In the genomic region with DNA sequence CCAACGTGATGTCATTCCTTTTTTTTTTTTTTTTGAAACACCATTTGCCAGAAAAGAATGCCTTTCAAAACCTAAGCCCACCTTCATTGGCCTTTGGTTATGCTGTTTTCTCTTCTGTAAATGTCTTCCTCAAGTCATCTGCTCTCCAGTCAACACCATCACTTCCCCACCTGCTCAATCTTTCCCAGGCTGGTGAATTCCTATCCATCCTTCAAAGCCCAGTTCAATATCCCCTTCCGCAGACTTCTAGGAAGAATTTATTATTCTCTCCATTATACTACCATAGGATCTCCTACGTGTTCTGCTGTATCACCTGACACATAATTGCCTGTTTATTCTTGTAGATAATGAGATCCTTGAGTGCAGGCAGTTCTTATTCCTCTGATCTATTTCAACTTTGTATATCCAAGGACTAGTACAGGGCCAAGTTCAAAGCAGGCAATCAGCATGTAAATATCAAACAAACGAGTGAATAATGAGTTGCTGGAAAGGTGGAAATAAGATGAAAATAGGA, we compare ENCODE assay signal across 22 cellular contexts.
DNase-seq lines count a peak whose midpoint lies in the region; ATAC-seq and TF ChIP-seq lines count a peak whose summit lies in the region.
"Had no signal": no experiment of that assay in that cellular context is flagged by ENCODE, and none has a peak within 500 bp of the region (broad histone marks: within the 10 kb centered on the region; RNA-seq: fewer than 3 reads in every experiment).

No MANE protein-coding gene starts in this region.

- no peaks in the 10 kb centered on the region for H3K9me3 ChIP-seq in osteoblast (ENCODE audit: low read depth, low read length)
- H3K9me3 ChIP-seq: MG63, SJCRH30 had no signal

- H3K27ac ChIP-seq in ACC112 (ENCODE audit: low read depth, low read length) = peak overlapping the region; percentile 86
- H3K27ac ChIP-seq in osteoblast (ENCODE audit: low read depth, low read length) = peak overlapping the region; percentile 82
- H3K27ac ChIP-seq: RWPE1, SJCRH30 had no signal

- H4K20me1 ChIP-seq in osteoblast (ENCODE audit: insufficient read depth, low read length) = no peaks in the 10 kb centered on the region

- H3K27me3 ChIP-seq in ACC112 (ENCODE audit: insufficient read depth, low read length) (no peaks in the 10 kb centered on the region), osteoblast (ENCODE audit: insufficient read depth, low read length) (no peaks in the 10 kb centered on the region)
- H3K27me3 ChIP-seq: MG63, SJCRH30 had no signal

- peak overlapping the region; percentile 72 for H3K27ac Mint-ChIP-seq in chondrocyte (ENCODE audit: unreplicated experiment)

- peak; percentile 61 for DNase-seq in NCI-H69 (lab: John Stamatoyannopoulos, UW)
- DNase-seq in chondrocyte (ENCODE audit: low spot score) = no peak
- DNase-seq in osteoblast (ENCODE audit: insufficient read length, low spot score, missing footprints) = no peak
- DNase-seq in SK-N-DZ (ENCODE audit: low spot score) = no peak
- DNase-seq in AG08396 (ENCODE audit: low spot score) = no peak
- DNase-seq in cerebellum (ENCODE audit: low spot score) = no peak
- DNase-seq: DND-41, GDM1, IMR-90, Karpas-422, MG63, NCI-H1092, NCI-H187, NCI-H2171, NCI-H446, NCI-H774, PC-3, SJCRH30 had no signal

- no peak for ATAC-seq in HG02840 (IDR thresholded peaks at IDR 0.05; ENCODE audit: low FRiP score, unreplicated experiment)
- ATAC-seq: GM12878, PC-3 had no signal

- H3K36me3 ChIP-seq in ACC112 (ENCODE audit: insufficient read depth, low read length) = no peaks in the 10 kb centered on the region
- no peaks in the 10 kb centered on the region for H3K36me3 ChIP-seq in osteoblast (ENCODE audit: insufficient read depth, low read length)
- H3K36me3 ChIP-seq: MG63, SJCRH30 had no signal

- H3K4me3 ChIP-seq in ACC112 (ENCODE audit: low read depth, low read length) (no peak overlapping the region), osteoblast (ENCODE audit: insufficient read depth, low read length) (no peak overlapping the region)
- H3K4me3 ChIP-seq: GM12878, MG63, SJCRH30 had no signal

- H2AFZ ChIP-seq in ACC112 (ENCODE audit: low read length, unreplicated experiment) (no peak overlapping the region), osteoblast (ENCODE audit: low read length) (no peak overlapping the region)

- no peak for TF ChIP-seq CTCF in chondrocyte (IDR thresholded peaks at IDR 0.05)
- TF ChIP-seq CTCF in osteoblast (IDR thresholded peaks at IDR 0.05; ENCODE audit: extremely low read depth, low read depth, low read length) = no peak

- no peaks in the 10 kb centered on the region for H3K36me3 Mint-ChIP-seq in chondrocyte (ENCODE audit: low read depth)

- peaks cover 51% of the 10 kb centered on the region for H3K4me1 ChIP-seq in ACC112 (ENCODE audit: control insufficient read depth, insufficient read depth, low read length, unreplicated experiment)
- H3K4me1 ChIP-seq in osteoblast (ENCODE audit: insufficient read depth, low read length) = peaks cover 36% of the 10 kb centered on the region

- H3K27me3 Mint-ChIP-seq in chondrocyte (ENCODE audit: low read depth) = no peaks in the 10 kb centered on the region

- no peak overlapping the region for H3K4me3 Mint-ChIP-seq in chondrocyte (ENCODE audit: unreplicated experiment)

- H3K79me2 ChIP-seq in ACC112 (ENCODE audit: control insufficient read depth, insufficient read depth, low read length, unreplicated experiment) (no peaks in the 10 kb centered on the region), osteoblast (ENCODE audit: insufficient read depth, low read length) (no peaks in the 10 kb centered on the region)

- H3K4me1 Mint-ChIP-seq in chondrocyte (ENCODE audit: low read depth) = peaks cover 47% of the 10 kb centered on the region

- no peaks in the 10 kb centered on the region for H3K9me3 Mint-ChIP-seq in chondrocyte (ENCODE audit: low read depth)

- no peak overlapping the region for H3K4me2 ChIP-seq in osteoblast (ENCODE audit: insufficient read depth, low read length)
